21 cellular contexts compared by ENCODE assay signal in genomic region chr1:110637475-110637874, GRCh38. TPM values are rescaled to one million over a fixed set of nuclear protein-coding genes. Genes with fewer than 3 reads are reported as not detected.
DNase-seq lines count a peak whose midpoint lies in the region; ATAC-seq, FAIRE-seq and TF ChIP-seq lines count a peak whose summit lies in the region.
"Had no signal": no experiment of that assay in that cellular context is flagged by ENCODE, and none has a peak within 500 bp of the region (broad histone marks: within the 10 kb centered on the region; RNA-seq: fewer than 3 reads in every experiment).

No MANE protein-coding gene starts in this region.

- CTCF ChIA-PET in CD8-positive, alpha-beta T cell (lab: Charles Lee) = interaction anchor here (1.0 to 11.9 kb wide), 11 partner anchors 10 to 613 kb away, joined by 3 to 122 read pairs (median 6); partner anchors contain the start of gene KCNA3

- H3K4me1 ChIP-seq in CD4-positive, CD25-positive, alpha-beta regulatory T cell (ENCODE audit: control insufficient read depth, insufficient read depth, low read length, poor library complexity, severe bottlenecking) = peaks cover 77% of the 10 kb centered on the region
- H3K4me1 ChIP-seq in CD8-positive, alpha-beta T cell (ENCODE audit: insufficient read depth, low read length) = peaks cover 92% of the 10 kb centered on the region
- H3K4me1 ChIP-seq in Peyer's patch = peaks cover 0 to 29% (median 14%) of the 10 kb centered on the region in 4 donors
- H3K4me1 ChIP-seq in effector memory CD4-positive, alpha-beta T cell (ENCODE audit: control insufficient read depth, insufficient read depth, low read length, poor library complexity, severe bottlenecking) = peaks cover 74% of the 10 kb centered on the region
- H3K4me1 ChIP-seq: foreskin keratinocyte had no signal

- no peaks in the 10 kb centered on the region for H3K27me3 Mint-ChIP-seq in CD4-positive, CD25-positive, alpha-beta regulatory T cell
- H3K27me3 Mint-ChIP-seq in CD8-positive, alpha-beta T cell (ENCODE audit: low read depth) = no peaks in the 10 kb centered on the region

- intact Hi-C loops in CD8-positive, alpha-beta T cell (cut with DNase I, micrococcal nuclease) = loop anchor here (10.0 kb wide), 2 partner anchors 237 to 577 kb away; partner anchors contain the start of gene CD53 (in 1 of the 2)

- H3K27ac Mint-ChIP-seq in CD4-positive, CD25-positive, alpha-beta regulatory T cell = peak overlapping the region; percentile 7 to 85 (median 84)
- peak overlapping the region; percentile 83 for H3K27ac Mint-ChIP-seq in CD8-positive, alpha-beta T cell
- H3K27ac Mint-ChIP-seq: activated T-cell treated with anti-CD3 and anti-CD28 coated beads, Interleukin-2, amount 50 U/mL, for 72 hours had no signal

- H3K36me3 ChIP-seq in CD4-positive, CD25-positive, alpha-beta regulatory T cell (ENCODE audit: control insufficient read depth, insufficient read depth, low read length) = no peaks in the 10 kb centered on the region
- H3K36me3 ChIP-seq in CD8-positive, alpha-beta T cell (ENCODE audit: insufficient read depth, low read length) = no peaks in the 10 kb centered on the region
- no peaks in the 10 kb centered on the region for H3K36me3 ChIP-seq in Peyer's patch
- no peaks in the 10 kb centered on the region for H3K36me3 ChIP-seq in effector memory CD4-positive, alpha-beta T cell (ENCODE audit: control insufficient read depth, insufficient read depth, low read length)
- H3K36me3 ChIP-seq in H7 (replicated peaks; ENCODE audit: control insufficient read depth, insufficient read depth, low read length) = no peaks in the 10 kb centered on the region
- H3K36me3 ChIP-seq: lower lobe of right lung had no signal

- peaks cover 0 to 8% (median 2%) of the 10 kb centered on the region in 7 donors for H3K9me3 Mint-ChIP-seq in CD4-positive, CD25-positive, alpha-beta regulatory T cell
- peaks cover 12% of the 10 kb centered on the region for H3K9me3 Mint-ChIP-seq in CD8-positive, alpha-beta T cell

- peak overlapping the region; percentile 13 for H3K4me3 ChIP-seq in CD4-positive, CD25-positive, alpha-beta regulatory T cell (ENCODE audit: low read depth, low read length)
- H3K4me3 ChIP-seq in CD8-positive, alpha-beta T cell (ENCODE audit: low read depth, low read length) = no peak overlapping the region
- no peak overlapping the region for H3K4me3 ChIP-seq in Peyer's patch
- H3K4me3 ChIP-seq in effector memory CD4-positive, alpha-beta T cell (ENCODE audit: insufficient read depth, low read depth, low read length, poor library complexity, severe bottlenecking) = no peak overlapping the region
- no peak overlapping the region for H3K4me3 ChIP-seq in H7 (ENCODE audit: insufficient read depth, low read depth, low read length)
- H3K4me3 ChIP-seq: lower lobe of right lung had no signal

- H3K27ac ChIP-seq in CD4-positive, CD25-positive, alpha-beta regulatory T cell (ENCODE audit: insufficient read depth, low read length, poor library complexity, severe bottlenecking) = peak overlapping the region; percentile 43
- H3K27ac ChIP-seq in CD8-positive, alpha-beta T cell (ENCODE audit: low read depth, low read length) = no peak overlapping the region
- peak overlapping the region in 3 of 4 donors; percentile 25 to 83 (median 25) for H3K27ac ChIP-seq in Peyer's patch
- peak overlapping the region; percentile 37 for H3K27ac ChIP-seq in effector memory CD4-positive, alpha-beta T cell (ENCODE audit: insufficient read depth, low read length, poor library complexity, severe bottlenecking)
- H3K27ac ChIP-seq: foreskin keratinocyte, lower lobe of right lung had no signal

- no peaks in the 10 kb centered on the region for H3K27me3 ChIP-seq in CD4-positive, CD25-positive, alpha-beta regulatory T cell (ENCODE audit: control insufficient read depth, insufficient read depth, low read length)
- no peaks in the 10 kb centered on the region for H3K27me3 ChIP-seq in CD8-positive, alpha-beta T cell (ENCODE audit: insufficient read depth, low read length)
- H3K27me3 ChIP-seq in Peyer's patch = no peaks in the 10 kb centered on the region
- H3K27me3 ChIP-seq in effector memory CD4-positive, alpha-beta T cell (replicated peaks; ENCODE audit: control insufficient read depth, insufficient read depth, low read length, poor library complexity, severe bottlenecking) = no peaks in the 10 kb centered on the region
- H3K27me3 ChIP-seq in H7 (ENCODE audit: control insufficient read depth, insufficient read depth, low read length) = no peaks in the 10 kb centered on the region; the same call in 1 of the 2 replicates
- H3K27me3 ChIP-seq: foreskin keratinocyte had no signal

- ATAC-seq in CD4-positive, CD25-positive, alpha-beta regulatory T cell (ENCODE audit: low read depth in 2 of 2) = peak in 1 of 2 donors; percentile 11
- peak; percentile 10 for ATAC-seq in CD8-positive, alpha-beta T cell
- ATAC-seq in HG03135 (IDR thresholded peaks at IDR 0.05; ENCODE audit: unreplicated experiment) = no peak
- ATAC-seq: foreskin keratinocyte, HCT116, lower lobe of right lung, Right ventricle myocardium inferior had no signal

- peaks cover 6% of the 10 kb centered on the region for H3K36me3 Mint-ChIP-seq in CD4-positive, CD25-positive, alpha-beta regulatory T cell
- H3K36me3 Mint-ChIP-seq in CD8-positive, alpha-beta T cell = no peaks in the 10 kb centered on the region

- no peak for DNase-seq in CD4-positive, CD25-positive, alpha-beta regulatory T cell
- no peak for DNase-seq in CD8-positive, alpha-beta T cell
- DNase-seq in Peyer's patch (no peak), NCI-H82 treated with DMSO at 0.1 percent for 48 hours (lab: John Stamatoyannopoulos, UW; ENCODE audit: unreplicated experiment) (no peak), H54 (ENCODE audit: insufficient read length, low spot score) (no peak), H7 (no peak)
- DNase-seq in effector memory CD4-positive, alpha-beta T cell = no peak
- DNase-seq: activated CD4-positive, alpha-beta T cell treated with anti-CD3 and anti-CD28 coated beads for 1 hour; activated T-cell treated with anti-CD3 and anti-CD28 coated beads, Interleukin-2, amount 50 U/mL, for 72 hours; DND-41; erythroblast; foreskin keratinocyte; hippocampal formation; lower lobe of right lung; NCI-H510A had no signal

- no peak for TF ChIP-seq POLR2A in Peyer's patch (IDR thresholded peaks at IDR 0.05)
- TF ChIP-seq POLR2A in H54 (IDR thresholded peaks at IDR 0.05; ENCODE audit: low read depth, low read length) = no peak

- peaks cover 32 to 89% (median 73%) of the 10 kb centered on the region in 4 donors for H3K4me1 Mint-ChIP-seq in CD4-positive, CD25-positive, alpha-beta regulatory T cell
- H3K4me1 Mint-ChIP-seq in CD8-positive, alpha-beta T cell (ENCODE audit: low read depth) = peaks cover 89% of the 10 kb centered on the region

- peak overlapping the region in 3 of 4 donors; percentile 13 to 82 (median 39) for H3K4me3 Mint-ChIP-seq in CD4-positive, CD25-positive, alpha-beta regulatory T cell
- H3K4me3 Mint-ChIP-seq in CD8-positive, alpha-beta T cell = peak overlapping the region; percentile 42

- FAIRE-seq in H54 (lab: Jason Lieb, UNC) = no peak
- FAIRE-seq: HTR-8/SVneo, keratinocyte had no signal

- H3K9me3 ChIP-seq in CD4-positive, CD25-positive, alpha-beta regulatory T cell (ENCODE audit: control insufficient read depth in 2 of 2, low read length in 2 of 2) = no peaks in the 10 kb centered on the region
- H3K9me3 ChIP-seq in CD8-positive, alpha-beta T cell (ENCODE audit: low read length) = no peaks in the 10 kb centered on the region
- H3K9me3 ChIP-seq in Peyer's patch = no peaks in the 10 kb centered on the region
- H3K9me3 ChIP-seq in effector memory CD4-positive, alpha-beta T cell (ENCODE audit: control insufficient read depth, low read length) = no peaks in the 10 kb centered on the region
- H3K9me3 ChIP-seq: lower lobe of right lung had no signal

- TF ChIP-seq CTCF in CD8-positive, alpha-beta T cell (IDR thresholded peaks at IDR 0.05) = no peak
- no peak for TF ChIP-seq CTCF in Peyer's patch (IDR thresholded peaks at IDR 0.05)

- POLR2A ChIA-PET in CD8-positive, alpha-beta T cell (lab: Charles Lee) = interaction anchor here (1.5 to 6.4 kb wide), 5 partner anchors 10 to 40 kb away, joined by 4 to 60 read pairs (median 20); partner anchors contain the start of gene KCNA3

RNA-seq across cellular contexts. Expression of gene KCNA2, which starts 31.3 kb away (rescaled TPM):
- total RNA-seq in CD4-positive, CD25-positive, alpha-beta regulatory T cell = 5.8 TPM
- 1 to 10 TPM in 1 of 4 donors, under 1 TPM in 3; 0.50 to 1.5 (median 0.62) TPM for polyA plus RNA-seq in CD4-positive, CD25-positive, alpha-beta regulatory T cell
- under 1 TPM; 0.39 to 0.46 TPM for total RNA-seq in CD8-positive, alpha-beta T cell
- under 1 TPM in 2 of 4 donors, not detected in 2; 0.38 to 0.40 TPM for total RNA-seq in Peyer's patch
- 0.03 and 0.04 TPM in 2 replicates for total RNA-seq in H7 (2014; rRNA removed; shearing (Covaris generic))
- total RNA-seq: dermis microvascular lymphatic vessel endothelial cell, foreskin keratinocyte had no signal
- polyA plus RNA-seq: foreskin keratinocyte had no signal

RNA-seq across cellular contexts. Expression of gene KCNA3, which starts 37.3 kb away (rescaled TPM):
- total RNA-seq in CD4-positive, CD25-positive, alpha-beta regulatory T cell = 120 TPM
- polyA plus RNA-seq in CD4-positive, CD25-positive, alpha-beta regulatory T cell = 10 to 100 TPM; 61.6 to 87.5 (median 84.9) TPM
- total RNA-seq in CD8-positive, alpha-beta T cell = 10 to 100 TPM; 83.6 to 85.1 TPM
- total RNA-seq in Peyer's patch = 10 to 100 TPM in 1 of 4 donors, 1 to 10 TPM in 3; 2.2 to 21.5 (median 2.9) TPM
- 0.48 and 0.59 TPM in 2 replicates for total RNA-seq in H7 (2014; rRNA removed; shearing (Covaris generic))
- total RNA-seq: dermis microvascular lymphatic vessel endothelial cell, foreskin keratinocyte had no signal
- polyA plus RNA-seq: foreskin keratinocyte, keratinocyte had no signal
